19 cellular contexts compared by ENCODE assay signal in genomic region chr12:53286448-53286847, GRCh38. TPM values are rescaled to one million over a fixed set of nuclear protein-coding genes. Genes with fewer than 3 reads are reported as not detected.
A peak's percentile ranks its signal among the peaks of the same experiment; 100 is the strongest.
DNase-seq lines count a peak whose midpoint lies in the region; ATAC-seq, FAIRE-seq and TF ChIP-seq lines count a peak whose summit lies in the region.
"Had no signal": no experiment of that assay in that cellular context is flagged by ENCODE, and none has a peak within 500 bp of the region (broad histone marks: within the 10 kb centered on the region; RNA-seq: fewer than 3 reads in every experiment).

No MANE protein-coding gene starts in this region.

- H3K18ac ChIP-seq in IMR-90 (ENCODE audit: low read depth, low read length): no peak overlapping the region

- ATAC-seq in activated naive CD8-positive, alpha-beta T cell treated with anti-CD3 and anti-CD28 coated beads, Interleukin-2, amount 10 ng/mL, durations not matched to agents 7 days and 5 days (ENCODE audit: low read depth): no peak
- no peak for ATAC-seq in IMR-90 (ENCODE audit: low read depth)
- no peak for ATAC-seq in stimulated activated effector memory CD8-positive, alpha-beta T cell treated with anti-CD3 and anti-CD28 coated beads, Interleukin-12 subunit alpha, Interleukin-12 subunit beta, amount 100 ng/mL, for 72 hours
- ATAC-seq: GM12878 had no signal

- H4K8ac ChIP-seq in IMR-90 (ENCODE audit: low read depth in 2 of 2, low read length in 2 of 2): no peak overlapping the region

- H2BK5ac ChIP-seq in IMR-90 (ENCODE audit: low read depth, low read length, poor library complexity, severe bottlenecking): no peak overlapping the region

- TF ChIP-seq CTCF in IMR-90 (conservative IDR thresholded peaks at IDR 0.05; ENCODE audit: low read depth, low read length) (no peak), endothelial cell of umbilical vein (IDR thresholded peaks at IDR 0.05; ENCODE audit: extremely low read depth in 1 of 2, insufficient read depth in 1 of 2, low read depth in 1 of 2, low read length in 2 of 2) (no peak)

- WGBS in IMR-90 (ENCODE audit: extremely low coverage in 2 of 2, insufficient read length in 1 of 2), 2 experiments: 90% methylated on average over 2 of the region's 9 CpGs; no CpG with 5 or more reads in 1 of the 2 experiments

- H3K4me3 ChIP-seq in IMR-90 (ENCODE audit: insufficient read depth, low read depth, low read length) (no peak overlapping the region), endothelial cell of umbilical vein (replicated peaks in 1 of 3; ENCODE audit: insufficient read depth in 1 of 3, low read depth in 1 of 3, low read length in 3 of 3) (no peak overlapping the region)
- H3K4me3 ChIP-seq: BLaER1 treated with 17β-estradiol and CSF1 and Interleukin-3, amounts not matched to agents 10 nM and 100 nM; GM12878; GM23248 had no signal

- no peaks in the 10 kb centered on the region for H4K20me1 ChIP-seq in IMR-90 (ENCODE audit: insufficient read depth, low read length)
- H4K20me1 ChIP-seq in endothelial cell of umbilical vein (replicated peaks; ENCODE audit: control insufficient read depth, extremely low read depth, insufficient read depth, low read length): no peaks in the 10 kb centered on the region

- POLR2A ChIA-PET in activated naive CD8-positive, alpha-beta T cell treated with anti-CD3 and anti-CD28 coated beads, Interleukin-2, amount 10 ng/mL, durations not matched to agents 7 days and 5 days (lab: Charles Lee): interaction anchor here (0.9 kb wide), 1 partner anchor 75 kb away, joined by 3 read pairs; no protein-coding TSS in a partner anchor
- POLR2A ChIA-PET in IMR-90 (lab: Charles Lee; ENCODE audit: unreplicated experiment) (no interaction called here), endothelial cell of umbilical vein (lab: Charles Lee) (no interaction called here)

- dilution Hi-C loops in IMR-90 (cut with HindIII; ENCODE audit: low sequenced_read_pairs, unreplicated experiment): no loop called here
- dilution Hi-C loops in endothelial cell of umbilical vein (cut with MboI; ENCODE audit: extremely low pct_ligation_motif_present, low sequenced_read_pairs): no loop called here

- H2AFZ ChIP-seq in IMR-90 (replicated peaks; ENCODE audit: low read length, poor library complexity) (no peak overlapping the region), endothelial cell of umbilical vein (ENCODE audit: low read depth, low read length) (no peak overlapping the region)
- H2AFZ ChIP-seq: GM23248 had no signal

- H3K9me3 ChIP-seq in IMR-90 (ENCODE audit: control insufficient read depth, insufficient read depth, low read length): no peaks in the 10 kb centered on the region
- no peaks in the 10 kb centered on the region for H3K9me3 ChIP-seq in endothelial cell of umbilical vein (replicated peaks; ENCODE audit: control insufficient read depth, insufficient read depth, low read length)
- H3K9me3 ChIP-seq: BLaER1 treated with 17β-estradiol and CSF1 and Interleukin-3, amounts not matched to agents 10 nM and 100 nM had no signal

- peaks cover 2% of the 10 kb centered on the region for H3K4me1 Mint-ChIP-seq in activated naive CD8-positive, alpha-beta T cell treated with anti-CD3 and anti-CD28 coated beads, Interleukin-2, amount 10 ng/mL, durations not matched to agents 7 days and 5 days
- peaks cover 17% of the 10 kb centered on the region for H3K4me1 Mint-ChIP-seq in activated naive CD8-positive, alpha-beta T cell treated with anti-CD3 and anti-CD28 coated beads for 36 hours
- H3K4me1 Mint-ChIP-seq in stimulated activated effector memory CD8-positive, alpha-beta T cell treated with anti-CD3 and anti-CD28 coated beads, Interleukin-12 subunit alpha, Interleukin-12 subunit beta, amount 100 ng/mL, for 72 hours: peaks cover 22% of the 10 kb centered on the region

- H4K5ac ChIP-seq in IMR-90 (ENCODE audit: low read depth, low read length): no peak overlapping the region

- no peak for DNase-seq in activated naive CD8-positive, alpha-beta T cell treated with anti-CD3 and anti-CD28 coated beads, Interleukin-2, amount 10 ng/mL, durations not matched to agents 7 days and 5 days
- no peak for DNase-seq in activated naive CD8-positive, alpha-beta T cell treated with anti-CD3 and anti-CD28 coated beads for 36 hours
- DNase-seq in IMR-90: no peak
- no peak for DNase-seq in endothelial cell of umbilical vein (ENCODE audit: low read depth, low spot score)
- no peak for DNase-seq in stimulated activated effector memory CD8-positive, alpha-beta T cell treated with anti-CD3 and anti-CD28 coated beads, Interleukin-12 subunit alpha, Interleukin-12 subunit beta, amount 100 ng/mL, for 72 hours (ENCODE audit: low spot score in 2 of 2)
- DNase-seq in DMS53 treated with DMSO at 0.1 percent for 48 hours (lab: John Stamatoyannopoulos, UW; ENCODE audit: unreplicated experiment): no peak
- no peak for DNase-seq in EL
- no peak for DNase-seq in cerebellar nuclear complex (lab: John Stamatoyannopoulos, UW)
- DNase-seq: ACHN; CD4-positive, CD25-positive, alpha-beta regulatory T cell; DMS53; GM23248; H7 had no signal

- TF ChIP-seq RAD21 in IMR-90 (IDR thresholded peaks at IDR 0.05; ENCODE audit: low read length): no peak

- no peak overlapping the region for H3K14ac ChIP-seq in IMR-90 (replicated peaks; ENCODE audit: low read depth, low read length)

- peaks cover 38% of the 10 kb centered on the region for H3K36me3 Mint-ChIP-seq in activated naive CD8-positive, alpha-beta T cell treated with anti-CD3 and anti-CD28 coated beads, Interleukin-2, amount 10 ng/mL, durations not matched to agents 7 days and 5 days
- peaks cover 51% of the 10 kb centered on the region for H3K36me3 Mint-ChIP-seq in activated naive CD8-positive, alpha-beta T cell treated with anti-CD3 and anti-CD28 coated beads for 36 hours
- H3K36me3 Mint-ChIP-seq in stimulated activated effector memory CD8-positive, alpha-beta T cell treated with anti-CD3 and anti-CD28 coated beads, Interleukin-12 subunit alpha, Interleukin-12 subunit beta, amount 100 ng/mL, for 72 hours: peaks cover 87% of the 10 kb centered on the region
- H3K36me3 Mint-ChIP-seq: CD4-positive, CD25-positive, alpha-beta regulatory T cell had no signal

- no peaks in the 10 kb centered on the region for H3K27me3 ChIP-seq in IMR-90 (ENCODE audit: control insufficient read depth, insufficient read depth, low read length)
- no peaks in the 10 kb centered on the region for H3K27me3 ChIP-seq in endothelial cell of umbilical vein (ENCODE audit: control insufficient read depth in 2 of 2, insufficient read depth in 2 of 2, low read length in 2 of 2)
- H3K27me3 ChIP-seq: BLaER1 treated with 17β-estradiol and CSF1 and Interleukin-3, amounts not matched to agents 10 nM and 100 nM had no signal

- H2BK15ac ChIP-seq in IMR-90 (ENCODE audit: low read depth, low read length): no peak overlapping the region

- no peak overlapping the region for H2BK20ac ChIP-seq in IMR-90 (ENCODE audit: low read depth, low read length)

- peaks cover 10% of the 10 kb centered on the region; the same call in 1 of the 2 replicates for H3K9me1 ChIP-seq in IMR-90 (ENCODE audit: insufficient read depth, low read length)
- no peaks in the 10 kb centered on the region for H3K9me1 ChIP-seq in endothelial cell of umbilical vein (replicated peaks; ENCODE audit: control insufficient read depth, extremely low read depth, insufficient read depth, low read length)

- H3K4ac ChIP-seq in IMR-90 (ENCODE audit: low read depth, low read length): no peak overlapping the region

- no peak overlapping the region for H3K23ac ChIP-seq in IMR-90 (ENCODE audit: low read depth, low read length)

- intact Hi-C loops in IMR-90 (cut with micrococcal nuclease): no loop called here
- intact Hi-C loops in endothelial cell of umbilical vein (cut with micrococcal nuclease): no loop called here

- no peak overlapping the region for H3K4me3 Mint-ChIP-seq in activated naive CD8-positive, alpha-beta T cell treated with anti-CD3 and anti-CD28 coated beads, Interleukin-2, amount 10 ng/mL, durations not matched to agents 7 days and 5 days
- no peak overlapping the region for H3K4me3 Mint-ChIP-seq in activated naive CD8-positive, alpha-beta T cell treated with anti-CD3 and anti-CD28 coated beads for 36 hours
- H3K4me3 Mint-ChIP-seq in stimulated activated effector memory CD8-positive, alpha-beta T cell treated with anti-CD3 and anti-CD28 coated beads, Interleukin-12 subunit alpha, Interleukin-12 subunit beta, amount 100 ng/mL, for 72 hours: no peak overlapping the region
- H3K4me3 Mint-ChIP-seq: CD4-positive, CD25-positive, alpha-beta regulatory T cell had no signal

- H3K27ac Mint-ChIP-seq in activated naive CD8-positive, alpha-beta T cell treated with anti-CD3 and anti-CD28 coated beads, Interleukin-2, amount 10 ng/mL, durations not matched to agents 7 days and 5 days: peak overlapping the region; percentile 41
- H3K27ac Mint-ChIP-seq in activated naive CD8-positive, alpha-beta T cell treated with anti-CD3 and anti-CD28 coated beads for 36 hours: no peak overlapping the region
- peak overlapping the region; percentile 72 for H3K27ac Mint-ChIP-seq in stimulated activated effector memory CD8-positive, alpha-beta T cell treated with anti-CD3 and anti-CD28 coated beads, Interleukin-12 subunit alpha, Interleukin-12 subunit beta, amount 100 ng/mL, for 72 hours
- H3K27ac Mint-ChIP-seq: CD4-positive, CD25-positive, alpha-beta regulatory T cell had no signal

- peaks cover 22% of the 10 kb centered on the region for H3K4me1 ChIP-seq in IMR-90 (ENCODE audit: control insufficient read depth, insufficient read depth, low read length)
- H3K4me1 ChIP-seq in endothelial cell of umbilical vein (ENCODE audit: control insufficient read depth, extremely low read depth, insufficient read depth, low read length): peaks cover 17% of the 10 kb centered on the region

- CTCF ChIA-PET in IMR-90 (lab: Yijun Ruan, JAX) (interaction anchor here (0.9 kb wide), 1 partner anchor 73 kb away, joined by 4 read pairs; no protein-coding TSS in a partner anchor), endothelial cell of umbilical vein (lab: Charles Lee) (interaction anchor here (0.6 to 12.3 kb wide), 9 partner anchors 8 to 220 kb away, joined by 3 to 366 read pairs (median 3); no protein-coding TSS in a partner anchor)

- in situ Hi-C loops in IMR-90 (cut with MboI; ENCODE audit: low sequenced_read_pairs): loop anchor here (5.0 kb wide), 1 partner anchor 74 kb away; no protein-coding TSS in a partner anchor

- no TSS peak for BruUV-seq in IMR-90 (replicated peaks; lab: Mats Ljungman, UMichigan)
- TSS peak; percentile 26 for BruUV-seq in endothelial cell of umbilical vein (replicated peaks; lab: Mats Ljungman, UMichigan)

- H3K9me3 Mint-ChIP-seq in activated naive CD8-positive, alpha-beta T cell treated with anti-CD3 and anti-CD28 coated beads, Interleukin-2, amount 10 ng/mL, durations not matched to agents 7 days and 5 days: no peaks in the 10 kb centered on the region
- H3K9me3 Mint-ChIP-seq in activated naive CD8-positive, alpha-beta T cell treated with anti-CD3 and anti-CD28 coated beads for 36 hours: no peaks in the 10 kb centered on the region
- H3K9me3 Mint-ChIP-seq in stimulated activated effector memory CD8-positive, alpha-beta T cell treated with anti-CD3 and anti-CD28 coated beads, Interleukin-12 subunit alpha, Interleukin-12 subunit beta, amount 100 ng/mL, for 72 hours: no peaks in the 10 kb centered on the region
- H3K9me3 Mint-ChIP-seq: CD4-positive, CD25-positive, alpha-beta regulatory T cell had no signal

- no peaks in the 10 kb centered on the region for H3K27me3 Mint-ChIP-seq in activated naive CD8-positive, alpha-beta T cell treated with anti-CD3 and anti-CD28 coated beads, Interleukin-2, amount 10 ng/mL, durations not matched to agents 7 days and 5 days
- no peaks in the 10 kb centered on the region for H3K27me3 Mint-ChIP-seq in activated naive CD8-positive, alpha-beta T cell treated with anti-CD3 and anti-CD28 coated beads for 36 hours
- H3K27me3 Mint-ChIP-seq: CD4-positive, CD25-positive, alpha-beta regulatory T cell had no signal

- H2AK5ac ChIP-seq in IMR-90 (ENCODE audit: low read depth, low read length): no peak overlapping the region

- H3K9ac ChIP-seq in IMR-90 (ENCODE audit: low read depth, low read length) (no peak overlapping the region), endothelial cell of umbilical vein (replicated peaks; ENCODE audit: extremely low read depth, insufficient read depth, low read length) (no peak overlapping the region)
- H3K9ac ChIP-seq: GM23248 had no signal

- no peak overlapping the region for H3K4me2 ChIP-seq in IMR-90 (ENCODE audit: low read depth, low read length)
- no peak overlapping the region for H3K4me2 ChIP-seq in endothelial cell of umbilical vein (ENCODE audit: insufficient read depth, low read length)

- no peaks in the 10 kb centered on the region for H3K79me2 ChIP-seq in endothelial cell of umbilical vein (ENCODE audit: control insufficient read depth, insufficient read depth, low read length)

- H3K27ac ChIP-seq in IMR-90 (ENCODE audit: insufficient read depth, low read length) (no peak overlapping the region), endothelial cell of umbilical vein (ENCODE audit: insufficient read depth, low read depth, low read length) (no peak overlapping the region)
- H3K27ac ChIP-seq: GM23248, HL-60 had no signal

- no peak for TF ChIP-seq POLR2A in IMR-90 (IDR thresholded peaks at IDR 0.05; ENCODE audit: low read depth, low read length)
- TF ChIP-seq POLR2A in endothelial cell of umbilical vein (IDR thresholded peaks at IDR 0.05; ENCODE audit: low read depth, low read length): no peak

- peak overlapping the region; percentile 68 for H2AK9ac ChIP-seq in IMR-90 (replicated peaks; ENCODE audit: low read depth, low read length, poor library complexity)

- no peak for FAIRE-seq in endothelial cell of umbilical vein (lab: Jason Lieb, UNC)
- FAIRE-seq: GM12878, GM18507 had no signal

- H3K36me3 ChIP-seq in IMR-90 (ENCODE audit: control insufficient read depth, insufficient read depth, low read length): peaks cover 12% of the 10 kb centered on the region
- H3K36me3 ChIP-seq in endothelial cell of umbilical vein (ENCODE audit: control insufficient read depth in 2 of 2, extremely low read depth in 1 of 2, insufficient read depth in 2 of 2, low read length in 2 of 2): peaks cover 10 to 20% of the 10 kb centered on the region in 2 experiments

- no peak overlapping the region for H4K91ac ChIP-seq in IMR-90 (ENCODE audit: insufficient read depth, low read depth, low read length)

- no peak overlapping the region for H2BK120ac ChIP-seq in IMR-90 (ENCODE audit: low read depth, low read length)

- no peak overlapping the region for H3K56ac ChIP-seq in IMR-90 (ENCODE audit: extremely low read depth, insufficient read depth, low read length)

- H3K79me1 ChIP-seq in IMR-90 (ENCODE audit: low read depth in 1 of 2, low read length in 2 of 2): peaks cover 0 to 20% of the 10 kb centered on the region in 2 experiments; a peak in 2 of 4 replicates

RNA-seq across cellular contexts. Expression of gene PFDN5, which starts 8.9 kb away (rescaled TPM):
- total RNA-seq in activated naive CD8-positive, alpha-beta T cell treated with anti-CD3 and anti-CD28 coated beads, Interleukin-2, amount 10 ng/mL, durations not matched to agents 7 days and 5 days: 100 to 1,000 TPM; 388 to 425 TPM
- 100 to 1,000 TPM; 309 to 321 TPM for total RNA-seq in activated naive CD8-positive, alpha-beta T cell treated with anti-CD3 and anti-CD28 coated beads for 36 hours
- total RNA-seq in IMR-90 (2012; rRNA removed) (764 and 1,011 TPM in 2 replicates), endothelial cell of umbilical vein (286 and 301 TPM in 2 replicates)
- polyA plus RNA-seq in IMR-90 (2012; rRNA removed) (1,210 and 1,338 TPM in 2 replicates), endothelial cell of umbilical vein (665 and 745 TPM in 2 replicates)
- polyA plus RNA-seq in IMR-90 (2012; cell fraction: cytosol; rRNA removed): 519 and 1,135 TPM in 2 replicates
- 360 and 1,957 TPM in 2 replicates for polyA plus RNA-seq in IMR-90 (2012; cell fraction: nucleus; rRNA removed; ENCODE audit: low replicate concordance)
- polyA plus RNA-seq in endothelial cell of umbilical vein (2011; cell fraction: cytosol; rRNA removed): 965 and 972 TPM in 2 replicates
- 821 and 880 TPM in 2 replicates for polyA plus RNA-seq in endothelial cell of umbilical vein (2011; cell fraction: nucleus; rRNA removed)
- polyA plus RNA-seq in endothelial cell of umbilical vein (2012): 559 and 618 TPM in 2 replicates
- polyA minus RNA-seq in endothelial cell of umbilical vein: 123 and 203 TPM in 2 replicates
- 96.5 TPM for polyA minus RNA-seq in endothelial cell of umbilical vein (2011; cell fraction: cytosol; rRNA and poly(A)+ RNA removed)
- polyA minus RNA-seq in endothelial cell of umbilical vein (2011; cell fraction: nucleus; rRNA and poly(A)+ RNA removed): 80.4 and 104 TPM in 2 replicates

RNA-seq across cellular contexts. Expression of gene MYG1, which starts 13.0 kb away (rescaled TPM):
- total RNA-seq in activated naive CD8-positive, alpha-beta T cell treated with anti-CD3 and anti-CD28 coated beads, Interleukin-2, amount 10 ng/mL, durations not matched to agents 7 days and 5 days: 10 to 100 TPM; 44.8 to 51.2 TPM
- 10 to 100 TPM; 73.4 to 79.7 TPM for total RNA-seq in activated naive CD8-positive, alpha-beta T cell treated with anti-CD3 and anti-CD28 coated beads for 36 hours
- total RNA-seq in IMR-90 (2012; rRNA removed) (47.2 and 49.8 TPM in 2 replicates), endothelial cell of umbilical vein (61.1 and 65.8 TPM in 2 replicates)
- polyA plus RNA-seq in IMR-90 (2012; rRNA removed) (63.7 and 73.6 TPM in 2 replicates), endothelial cell of umbilical vein (65.5 and 65.9 TPM in 2 replicates)
- polyA plus RNA-seq in IMR-90 (2012; cell fraction: cytosol; rRNA removed): 54.6 and 65.0 TPM in 2 replicates
- polyA plus RNA-seq in IMR-90 (2012; cell fraction: nucleus; rRNA removed; ENCODE audit: low replicate concordance): 92.8 and 136 TPM in 2 replicates
- polyA plus RNA-seq in endothelial cell of umbilical vein (2011; cell fraction: cytosol; rRNA removed): 60.4 and 62.2 TPM in 2 replicates
- 41.2 and 42.1 TPM in 2 replicates for polyA plus RNA-seq in endothelial cell of umbilical vein (2011; cell fraction: nucleus; rRNA removed)
- 47.2 and 56.8 TPM in 2 replicates for polyA plus RNA-seq in endothelial cell of umbilical vein (2012)
- 34.9 and 42.2 TPM in 2 replicates for polyA minus RNA-seq in endothelial cell of umbilical vein
- polyA minus RNA-seq in endothelial cell of umbilical vein (2011; cell fraction: cytosol; rRNA and poly(A)+ RNA removed): 67.1 TPM
- polyA minus RNA-seq in endothelial cell of umbilical vein (2011; cell fraction: nucleus; rRNA and poly(A)+ RNA removed): 9.1 and 10.0 TPM in 2 replicates

RNA-seq across cellular contexts. Expression of gene ESPL1, which starts 18.3 kb away (rescaled TPM):
- 10 to 100 TPM; 90.5 to 91.0 TPM for total RNA-seq in activated naive CD8-positive, alpha-beta T cell treated with anti-CD3 and anti-CD28 coated beads, Interleukin-2, amount 10 ng/mL, durations not matched to agents 7 days and 5 days
- 10 to 100 TPM; 66.3 to 67.7 TPM for total RNA-seq in activated naive CD8-positive, alpha-beta T cell treated with anti-CD3 and anti-CD28 coated beads for 36 hours
- 5.6 and 6.5 TPM in 2 replicates for total RNA-seq in IMR-90 (2012; rRNA removed)
- 8.6 and 9.2 TPM in 2 replicates for polyA plus RNA-seq in IMR-90 (2012; rRNA removed)
- polyA plus RNA-seq in IMR-90 (2012; cell fraction: cytosol; rRNA removed): 3.7 and 4.6 TPM in 2 replicates
- polyA plus RNA-seq in IMR-90 (2012; cell fraction: nucleus; rRNA removed; ENCODE audit: low replicate concordance): 19.5 and 33.8 TPM in 2 replicates
- 39.3 and 42.7 TPM in 2 replicates for total RNA-seq in endothelial cell of umbilical vein
- polyA plus RNA-seq in endothelial cell of umbilical vein: 16.2 and 18.8 TPM in 2 replicates
- polyA plus RNA-seq in endothelial cell of umbilical vein (2011; cell fraction: cytosol; rRNA removed): 10.3 and 10.6 TPM in 2 replicates
- 66.8 and 72.5 TPM in 2 replicates for polyA plus RNA-seq in endothelial cell of umbilical vein (2011; cell fraction: nucleus; rRNA removed)
- polyA plus RNA-seq in endothelial cell of umbilical vein (2012): 5.8 and 10.4 TPM in 2 replicates
- polyA minus RNA-seq in endothelial cell of umbilical vein: 20.5 and 30.2 TPM in 2 replicates
- polyA minus RNA-seq in endothelial cell of umbilical vein (2011; cell fraction: cytosol; rRNA and poly(A)+ RNA removed): 16.7 TPM
- 19.9 and 31.0 TPM in 2 replicates for polyA minus RNA-seq in endothelial cell of umbilical vein (2011; cell fraction: nucleus; rRNA and poly(A)+ RNA removed)

RNA-seq across cellular contexts. Expression of gene AAAS, which starts 35.0 kb away (rescaled TPM):
- 10 to 100 TPM; 65.0 to 67.0 TPM for total RNA-seq in activated naive CD8-positive, alpha-beta T cell treated with anti-CD3 and anti-CD28 coated beads, Interleukin-2, amount 10 ng/mL, durations not matched to agents 7 days and 5 days
- total RNA-seq in activated naive CD8-positive, alpha-beta T cell treated with anti-CD3 and anti-CD28 coated beads for 36 hours: 10 to 100 TPM; 79.9 to 86.4 TPM
- total RNA-seq in IMR-90 (2012; rRNA removed) (37.5 and 44.6 TPM in 2 replicates), endothelial cell of umbilical vein (57.8 and 60.0 TPM in 2 replicates)
- polyA plus RNA-seq in IMR-90 (2012; rRNA removed) (67.1 and 71.9 TPM in 2 replicates), endothelial cell of umbilical vein (83.1 and 86.0 TPM in 2 replicates)
- 45.2 and 62.4 TPM in 2 replicates for polyA plus RNA-seq in IMR-90 (2012; cell fraction: cytosol; rRNA removed)
- 345 TPM in 2 replicates for polyA plus RNA-seq in IMR-90 (2012; cell fraction: nucleus; rRNA removed; ENCODE audit: low replicate concordance)
- polyA plus RNA-seq in endothelial cell of umbilical vein (2011; cell fraction: cytosol; rRNA removed): 52.7 and 61.4 TPM in 2 replicates
- polyA plus RNA-seq in endothelial cell of umbilical vein (2011; cell fraction: nucleus; rRNA removed): 183 and 200 TPM in 2 replicates
- polyA plus RNA-seq in endothelial cell of umbilical vein (2012): 50.4 and 56.6 TPM in 2 replicates
- polyA minus RNA-seq in endothelial cell of umbilical vein: 67.7 and 70.4 TPM in 2 replicates
- polyA minus RNA-seq in endothelial cell of umbilical vein (2011; cell fraction: cytosol; rRNA and poly(A)+ RNA removed): 82.0 TPM
- 37.3 and 47.9 TPM in 2 replicates for polyA minus RNA-seq in endothelial cell of umbilical vein (2011; cell fraction: nucleus; rRNA and poly(A)+ RNA removed)

RNA-seq across cellular contexts. Expression of gene SP7, which starts 49.7 kb away (rescaled TPM):
- total RNA-seq in activated naive CD8-positive, alpha-beta T cell treated with anti-CD3 and anti-CD28 coated beads, Interleukin-2, amount 10 ng/mL, durations not matched to agents 7 days and 5 days: not detected
- not detected for total RNA-seq in activated naive CD8-positive, alpha-beta T cell treated with anti-CD3 and anti-CD28 coated beads for 36 hours
- total RNA-seq in IMR-90 (2012; rRNA removed) (not detected in 2 replicates), endothelial cell of umbilical vein (not detected in 2 replicates)
- polyA plus RNA-seq in IMR-90 (2012; rRNA removed) (not detected in 2 replicates), endothelial cell of umbilical vein (not detected in 2 replicates)
- not detected in 2 replicates for polyA plus RNA-seq in IMR-90 (2012; cell fraction: cytosol; rRNA removed)
- not detected in 2 replicates for polyA plus RNA-seq in IMR-90 (2012; cell fraction: nucleus; rRNA removed; ENCODE audit: low replicate concordance)
- not detected in 2 replicates for polyA plus RNA-seq in endothelial cell of umbilical vein (2011; cell fraction: cytosol; rRNA removed)
- not detected in 2 replicates for polyA plus RNA-seq in endothelial cell of umbilical vein (2011; cell fraction: nucleus; rRNA removed)
- not detected in 2 replicates for polyA plus RNA-seq in endothelial cell of umbilical vein (2012)
- not detected in 2 replicates for polyA minus RNA-seq in endothelial cell of umbilical vein
- not detected for polyA minus RNA-seq in endothelial cell of umbilical vein (2011; cell fraction: cytosol; rRNA and poly(A)+ RNA removed)
- polyA minus RNA-seq in endothelial cell of umbilical vein (2011; cell fraction: nucleus; rRNA and poly(A)+ RNA removed): not detected in 2 replicates
- total RNA-seq: A172; CD4-positive, CD25-positive, alpha-beta regulatory T cell; Daoy; GM12878; GM23248 had no signal
- polyA plus RNA-seq: GM23248 had no signal
